ENCODE assay signal across 14 cellular contexts in genomic region chr18:51739044-51739666, GRCh38.
DNase-seq lines count a peak whose midpoint lies in the region; ATAC-seq and FAIRE-seq lines count a peak whose summit lies in the region.
"Had no signal": no experiment of that assay in that cellular context is flagged by ENCODE, and none has a peak within 500 bp of the region (broad histone marks: within the 10 kb centered on the region; RNA-seq: fewer than 3 reads in every experiment).

No MANE protein-coding gene starts in this region.

- no peak overlapping the region for H3K27ac Mint-ChIP-seq in activated naive CD4-positive, alpha-beta T cell treated with anti-CD3 and anti-CD28 coated beads for 36 hours
- H3K27ac Mint-ChIP-seq: naive thymus-derived CD4-positive, alpha-beta T cell had no signal

- peaks cover 1% of the 10 kb centered on the region for H3K9me3 Mint-ChIP-seq in activated naive CD4-positive, alpha-beta T cell treated with anti-CD3 and anti-CD28 coated beads for 36 hours

- H3K4me3 Mint-ChIP-seq in activated naive CD4-positive, alpha-beta T cell treated with anti-CD3 and anti-CD28 coated beads for 36 hours: no peak overlapping the region
- H3K4me3 Mint-ChIP-seq: naive thymus-derived CD4-positive, alpha-beta T cell had no signal

- FAIRE-seq in GM19239 (lab: Jason Lieb, UNC): peak; percentile 91
- FAIRE-seq: kidney had no signal

- intact Hi-C loops in activated naive CD4-positive, alpha-beta T cell treated with anti-CD3 and anti-CD28 coated beads for 36 hours (cut with micrococcal nuclease): no loop called here

- ATAC-seq in GM21825 (IDR thresholded peaks at IDR 0.05; ENCODE audit: unreplicated experiment) (peak; percentile 96), HG03139 (IDR thresholded peaks at IDR 0.05; ENCODE audit: unreplicated experiment) (peak; percentile 92)
- ATAC-seq: naive thymus-derived CD4-positive, alpha-beta T cell had no signal

- no peaks in the 10 kb centered on the region for H3K4me1 Mint-ChIP-seq in activated naive CD4-positive, alpha-beta T cell treated with anti-CD3 and anti-CD28 coated beads for 36 hours (ENCODE audit: low read depth)
- H3K4me1 Mint-ChIP-seq: naive thymus-derived CD4-positive, alpha-beta T cell had no signal

- CTCF ChIA-PET in activated naive CD4-positive, alpha-beta T cell treated with anti-CD3 and anti-CD28 coated beads for 36 hours (lab: Charles Lee): no interaction called here

- H3K36me3 Mint-ChIP-seq in activated naive CD4-positive, alpha-beta T cell treated with anti-CD3 and anti-CD28 coated beads for 36 hours (ENCODE audit: low read depth): no peaks in the 10 kb centered on the region
- H3K36me3 Mint-ChIP-seq: naive thymus-derived CD4-positive, alpha-beta T cell had no signal

- DNase-seq in DMS53 (lab: John Stamatoyannopoulos, UW) (peak; percentile 89), GM19239 (ENCODE audit: insufficient read length, low spot score) (peak; percentile 33), superior temporal gyrus (ENCODE audit: extremely low spot score) (no peak)
- DNase-seq in activated naive CD4-positive, alpha-beta T cell (lab: John Stamatoyannopoulos, UW): no peak
- DNase-seq in activated CD4-positive, alpha-beta T cell treated with anti-CD3 and anti-CD28 coated beads, Interleukin-2, amount 50 U/mL, for 4 hours: no peak
- no peak for DNase-seq in activated naive CD4-positive, alpha-beta T cell treated with anti-CD3 and anti-CD28 coated beads for 36 hours
- DNase-seq: 8988T; Caco-2; kidney; naive thymus-derived CD4-positive, alpha-beta T cell; NCI-H2171 treated with DMSO at 0.1 percent for 48 hours; sigmoid colon had no signal

- H3K27me3 Mint-ChIP-seq in activated naive CD4-positive, alpha-beta T cell treated with anti-CD3 and anti-CD28 coated beads for 36 hours (ENCODE audit: low read depth): no peaks in the 10 kb centered on the region

Comparison
In these comparisons a context has a peak if more than half of its experiments do, and no peak if none do; other contexts are left out.
1. DNase-seq: peak in DMS53 (single experiment) and GM19239 (single experiment); none in activated naive CD4-positive, alpha-beta T cell (0 of 4), superior temporal gyrus (single experiment), activated CD4-positive, alpha-beta T cell treated with anti-CD3 and anti-CD28 coated beads, Interleukin-2, amount 50 U/mL, for 4 hours (0 of 2) and activated naive CD4-positive, alpha-beta T cell treated with anti-CD3 and anti-CD28 coated beads for 36 hours (single experiment).